Comparison of ENCODE assay signal across 8 cellular contexts in the genomic region with DNA sequence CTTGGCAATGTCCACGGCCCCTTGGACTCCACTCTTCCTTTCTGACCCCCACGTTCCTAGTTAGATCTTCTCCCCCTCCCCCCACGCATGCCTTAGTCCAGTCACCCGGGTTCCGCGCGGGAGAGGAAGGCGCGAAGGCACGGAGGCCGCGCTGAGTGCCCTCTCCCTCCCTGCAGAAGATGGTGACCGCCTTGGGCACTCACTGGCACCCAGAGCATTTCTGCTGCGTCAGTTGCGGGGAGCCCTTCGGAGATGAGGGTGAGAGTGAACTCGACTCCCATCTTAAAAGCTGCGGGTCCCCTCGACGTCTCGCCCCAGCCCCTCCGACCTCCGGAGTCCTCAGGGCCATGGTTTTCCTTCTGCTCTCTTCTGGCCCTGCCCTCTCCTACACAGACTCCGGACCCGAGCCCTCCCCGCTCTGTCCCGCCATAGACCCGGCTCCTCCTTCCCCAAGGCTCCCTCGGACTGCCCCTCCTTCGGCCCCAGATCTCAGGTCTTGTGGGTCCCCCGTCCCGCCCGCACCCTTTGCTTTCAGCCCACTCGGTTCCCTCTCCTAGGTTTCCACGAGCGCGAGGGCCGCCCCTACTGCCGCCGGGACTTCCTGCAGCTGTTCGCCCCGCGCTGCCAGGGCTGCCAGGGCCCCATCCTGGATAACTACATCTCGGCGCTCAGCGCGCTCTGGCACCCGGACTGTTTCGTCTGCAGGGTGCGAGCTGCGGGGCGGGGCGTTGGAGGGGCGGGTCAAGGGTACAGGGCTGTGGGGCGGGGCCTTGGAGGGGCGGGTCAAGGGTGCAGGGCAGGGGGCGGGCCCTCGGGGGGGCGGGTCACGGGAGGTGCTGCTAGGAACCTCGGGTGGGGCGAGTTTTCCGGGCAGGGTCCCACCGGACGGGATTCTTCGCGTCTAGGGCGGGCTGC. TPM values are rescaled to one million over a fixed set of nuclear protein-coding genes. Genes with fewer than 3 reads are reported as not detected.
DNase-seq lines count a peak whose midpoint lies in the region; ATAC-seq, FAIRE-seq and TF ChIP-seq lines count a peak whose summit lies in the region.

No MANE protein-coding gene starts in this region.

- peak overlapping the region; percentile 85 for H3K56ac ChIP-seq in mesendoderm (ENCODE audit: low read length)

- peak overlapping the region; percentile 24 for H3K18ac ChIP-seq in mesendoderm (ENCODE audit: low read length)

- H3K27ac ChIP-seq in body of pancreas (peak overlapping the region; percentile 87 to 94 (median 89)), mesendoderm (ENCODE audit: low read depth, low read length) (no peak overlapping the region), RWPE1 (no peak overlapping the region)

- intact Hi-C loops in body of pancreas (cut with DNase I) = no loop called here

- H3K4me1 ChIP-seq in body of pancreas = peaks cover 33% of the 10 kb centered on the region
- H3K4me1 ChIP-seq in mesendoderm (ENCODE audit: control insufficient read depth, low read depth, low read length) = no peaks in the 10 kb centered on the region

- H3K4me3 ChIP-seq in body of pancreas = peak overlapping the region; percentile 55 to 60
- H3K4me3 ChIP-seq in mesendoderm (ENCODE audit: low read length) = peak overlapping the region; percentile 36

- peak; percentile 52 for ATAC-seq in HG03095 (IDR thresholded peaks at IDR 0.05; ENCODE audit: unreplicated experiment)
- peak; percentile 76 for ATAC-seq in body of pancreas

- WGBS in body of pancreas, 2 donors = 6 to 7% methylated on average over 42 to 52 of the region's 68 CpGs
- WGBS in mesendoderm (ENCODE audit: extremely low coverage, insufficient coverage, low lambda C conversion rate) = no CpG with 5 or more reads among the region's 68 CpGs

- no peak for FAIRE-seq in GM12892 (lab: Jason Lieb, UNC)

- H2AK5ac ChIP-seq in mesendoderm (ENCODE audit: low read length) = no peak overlapping the region

- H3K9me3 ChIP-seq in body of pancreas = no peaks in the 10 kb centered on the region

- peak overlapping the region; percentile 89 for H3K23ac ChIP-seq in mesendoderm (ENCODE audit: low read length)

- no peak overlapping the region for H4K5ac ChIP-seq in mesendoderm (ENCODE audit: low read length)

- CTCF ChIA-PET in RWPE1 (lab: Yijun Ruan, JAX) = no interaction called here

- peak overlapping the region; percentile 66 for H3K9ac ChIP-seq in mesendoderm (ENCODE audit: low read length)

- H3K79me2 ChIP-seq in mesendoderm (ENCODE audit: control insufficient read depth, insufficient read depth, low read length) = no peaks in the 10 kb centered on the region

- peak; percentile 89 for DNase-seq in GM12892 (ENCODE audit: insufficient read length)
- peak; percentile 87 for DNase-seq in T-helper 9 cell
- peak; percentile 90 to 94 (median 94) for DNase-seq in body of pancreas
- DNase-seq in mesendoderm = peak; percentile 78
- peak; percentile 82 for DNase-seq in stimulated activated CD8-positive, alpha-beta memory T cell treated with anti-CD3 and anti-CD28 coated beads, Interleukin-4, amount 100 ng/mL, for 24 hours (ENCODE audit: low read depth)
- DNase-seq in cortex of kidney (lab: John Stamatoyannopoulos, UW) = no peak
- no peak for DNase-seq in RWPE1 (ENCODE audit: low spot score)

- H2BK15ac ChIP-seq in mesendoderm (replicated peaks; ENCODE audit: low read depth) = no peak overlapping the region

- no peak for TF ChIP-seq CTCF in body of pancreas (IDR thresholded peaks at IDR 0.05)
- TF ChIP-seq CTCF in RWPE1 (conservative IDR thresholded peaks at IDR 0.05; ENCODE audit: low read depth) = no peak

- H3K36me3 ChIP-seq in body of pancreas (replicated peaks in 1 of 2; ENCODE audit: insufficient read depth in 1 of 2, low read depth in 2 of 2) (no peaks in the 10 kb centered on the region), mesendoderm (ENCODE audit: control insufficient read depth, insufficient read depth, low read length) (no peaks in the 10 kb centered on the region)

- no peak overlapping the region for H3K4ac ChIP-seq in mesendoderm (ENCODE audit: low read depth, low read length)

- H4K8ac ChIP-seq in mesendoderm (ENCODE audit: low read depth, low read length) = no peak overlapping the region

- TF ChIP-seq POLR2A in GM12892 (IDR thresholded peaks at IDR 0.05; ENCODE audit: low read depth, low read length) = no peak
- TF ChIP-seq POLR2A in body of pancreas (IDR thresholded peaks at IDR 0.05) = peak; percentile 49 to 53 (median 51)

- H3K79me1 ChIP-seq in mesendoderm (ENCODE audit: low read length) = no peaks in the 10 kb centered on the region

- H3K4me2 ChIP-seq in mesendoderm (ENCODE audit: low read length) = peak overlapping the region; percentile 88

- no peak overlapping the region for H2BK120ac ChIP-seq in mesendoderm (ENCODE audit: low read depth, low read length)

- H3K27me3 ChIP-seq in body of pancreas (no peaks in the 10 kb centered on the region), mesendoderm (ENCODE audit: insufficient read depth, low read length, poor library complexity) (peaks cover 3% of the 10 kb centered on the region)

- H2BK5ac ChIP-seq in mesendoderm (ENCODE audit: low read length) = no peak overlapping the region

- POLR2A ChIA-PET in RWPE1 (lab: Yijun Ruan, JAX; ENCODE audit: low non-redundant PET) = no interaction called here

RNA-seq across cellular contexts. Expression of a gene that starts 4.6 kb away (rescaled TPM):
- polyA plus RNA-seq in GM12892 (2012; ENCODE audit: missing spikeins) = 0.59 TPM
- total RNA-seq in body of pancreas = 10 to 100 TPM in 1 of 2 donors, 1 to 10 TPM in 1; 8.6 to 16.6 TPM
- polyA plus RNA-seq in mesendoderm (2013, experiment 1 of 2) = 4.1 TPM
- 4.7 TPM for polyA plus RNA-seq in mesendoderm (2013, experiment 2 of 2)

RNA-seq across cellular contexts. Expression of a gene that starts 6.4 kb away (rescaled TPM):
- 0.11 TPM for polyA plus RNA-seq in GM12892 (2012; ENCODE audit: missing spikeins)
- under 1 TPM in 1 of 2 donors, not detected in 1; 0.26 TPM for total RNA-seq in body of pancreas
- 0.01 TPM for polyA plus RNA-seq in mesendoderm (2013, experiment 1 of 2)
- not detected for polyA plus RNA-seq in mesendoderm (2013, experiment 2 of 2)

RNA-seq across cellular contexts. Expression of a gene that starts 17.3 kb away (rescaled TPM):
- polyA plus RNA-seq in GM12892 (2012; ENCODE audit: missing spikeins) = 1.9 TPM
- total RNA-seq in body of pancreas = 10 to 100 TPM in 1 of 2 donors, 1 to 10 TPM in 1; 4.2 to 13.2 TPM
- polyA plus RNA-seq in mesendoderm (2013, experiment 1 of 2) = 6.4 TPM
- polyA plus RNA-seq in mesendoderm (2013, experiment 2 of 2) = 6.8 TPM

RNA-seq across cellular contexts. Expression of a gene that starts 31.6 kb away (rescaled TPM):
- 23.8 TPM for polyA plus RNA-seq in GM12892 (2012; ENCODE audit: missing spikeins)
- 10 to 100 TPM; 72.9 to 77.5 TPM for total RNA-seq in body of pancreas
- polyA plus RNA-seq in mesendoderm (2013, experiment 1 of 2) = 12.4 TPM
- polyA plus RNA-seq in mesendoderm (2013, experiment 2 of 2) = 12.2 TPM

RNA-seq across cellular contexts. Expression of a gene that starts 34.0 kb away (rescaled TPM):
- not detected for polyA plus RNA-seq in GM12892 (2012; ENCODE audit: missing spikeins)
- 1 to 10 TPM; 3.6 to 4.7 TPM for total RNA-seq in body of pancreas
- 0.06 TPM for polyA plus RNA-seq in mesendoderm (2013, experiment 1 of 2)
- 0.06 TPM for polyA plus RNA-seq in mesendoderm (2013, experiment 2 of 2)

Comparison
In these comparisons a context has a peak if more than half of its experiments do, and no peak if none do; other contexts are left out.
1. DNase-seq: peak in GM12892 (single experiment), T-helper 9 cell (single experiment), body of pancreas (4 of 4), mesendoderm (single experiment) and stimulated activated CD8-positive, alpha-beta memory T cell treated with anti-CD3 and anti-CD28 coated beads, Interleukin-4, amount 100 ng/mL, for 24 hours (single experiment); none in cortex of kidney (single experiment) and RWPE1 (single experiment).
2. H3K27ac ChIP-seq: peak in body of pancreas (4 of 4); none in mesendoderm (single experiment) and RWPE1 (single experiment).